Comparison of ENCODE assay signal across 18 cellular contexts in the genomic region with DNA sequence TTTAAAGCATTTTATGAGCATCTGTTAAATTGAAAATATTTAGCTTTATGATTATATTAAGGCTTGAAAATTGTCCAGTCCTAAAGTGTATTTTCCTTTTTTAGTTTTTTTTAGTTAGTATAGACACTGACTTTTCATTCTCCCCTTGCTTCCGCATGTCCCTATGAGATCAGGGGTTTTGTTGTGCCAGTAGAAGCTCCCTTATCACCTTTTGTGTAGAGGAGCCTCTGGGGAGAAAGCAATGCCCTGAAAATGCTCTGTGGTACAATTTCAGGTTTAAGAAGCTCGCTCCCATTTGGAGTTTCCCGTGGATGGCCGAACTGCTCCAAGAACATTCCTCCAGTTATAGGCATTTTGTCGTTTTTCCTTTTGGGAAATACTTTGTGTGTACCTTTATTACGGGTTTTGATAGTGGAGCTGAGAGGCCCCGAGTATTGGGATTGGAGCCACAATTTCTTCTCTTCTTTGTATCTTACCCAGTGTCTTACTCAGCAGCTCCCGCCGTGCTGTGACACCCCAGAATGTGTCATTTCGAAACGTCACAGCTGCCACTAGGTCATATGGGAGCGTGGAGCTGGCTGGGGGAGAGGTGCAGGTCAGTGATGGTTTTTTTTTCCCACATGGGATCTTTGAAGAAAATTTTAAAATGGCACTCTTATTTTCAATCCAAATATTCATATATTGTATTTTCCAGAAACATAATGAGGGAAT. TPM values are rescaled to one million over a fixed set of nuclear protein-coding genes. Genes with fewer than 3 reads are reported as not detected.
DNase-seq lines count a peak whose midpoint lies in the region; ATAC-seq, FAIRE-seq and TF ChIP-seq lines count a peak whose summit lies in the region.
"Had no signal": no experiment of that assay in that cellular context is flagged by ENCODE, and none has a peak within 500 bp of the region (broad histone marks: within the 10 kb centered on the region; RNA-seq: fewer than 3 reads in every experiment).

No MANE protein-coding gene starts in this region.

- H3K4me3 ChIP-seq in CD4-positive, CD25-positive, alpha-beta regulatory T cell (ENCODE audit: low read depth, low read length) = no peak overlapping the region
- no peak overlapping the region for H3K4me3 ChIP-seq in astrocyte (ENCODE audit: insufficient read depth, low read depth, low read length)
- no peak overlapping the region for H3K4me3 ChIP-seq in heart left ventricle
- H3K4me3 ChIP-seq in trophoblast cell (ENCODE audit: low read depth, low read length) = no peak overlapping the region
- H3K4me3 ChIP-seq: GM23248 had no signal

- peak overlapping the region; percentile 97 for H2BK5ac ChIP-seq in trophoblast cell (ENCODE audit: low read depth, low read length, poor library complexity)

- H4K20me1 ChIP-seq in astrocyte (ENCODE audit: insufficient read depth, low read length) = peaks cover 5% of the 10 kb centered on the region

- DNase-seq in CD4-positive, CD25-positive, alpha-beta regulatory T cell = no peak
- DNase-seq in astrocyte (ENCODE audit: low read depth) = no peak
- peak in 3 of 5 donors; percentile 33 to 62 (median 61) for DNase-seq in heart left ventricle
- DNase-seq in trophoblast cell = peak; percentile 13 to 40
- DNase-seq in islet precursor cell = no peak
- DNase-seq in stimulated activated CD4-positive, alpha-beta T cell treated with anti-CD3 and anti-CD28 coated beads, Interleukin-4, amount 100 ng/mL, for 1 hour = no peak
- no peak for DNase-seq in RKO (ENCODE audit: low spot score)
- DNase-seq: cortex of kidney; DMS 273 treated with DMSO at 0.1 percent for 48 hours; GM23248; NCI-H2029; NCI-H82; SHP77 treated with DMSO at 0.1 percent for 48 hours; stimulated activated CD4-positive, alpha-beta T cell treated with anti-CD3 and anti-CD28 coated beads, Interleukin-12 subunit alpha, Interleukin-12 subunit beta, amount 100 ng/mL, for 4 hours had no signal

- WGBS in heart left ventricle, 4 donors = 47 to 60% (median 53%) methylated on average over 12 of the region's 12 CpGs
- WGBS in trophoblast cell (ENCODE audit: extremely low coverage, insufficient coverage, insufficient read length) = no CpG with 5 or more reads among the region's 12 CpGs

- no peak for TF ChIP-seq POLR2A in heart left ventricle (IDR thresholded peaks at IDR 0.05)

- H3K27ac ChIP-seq in CD4-positive, CD25-positive, alpha-beta regulatory T cell (ENCODE audit: insufficient read depth, low read length, poor library complexity, severe bottlenecking) = no peak overlapping the region
- H3K27ac ChIP-seq in astrocyte (ENCODE audit: low read depth, low read length) = peak overlapping the region; percentile 66
- H3K27ac ChIP-seq in heart left ventricle = peak overlapping the region; percentile 65 to 88 (median 81)
- peak overlapping the region; percentile 91 for H3K27ac ChIP-seq in trophoblast cell (ENCODE audit: low read depth, low read length)
- H3K27ac ChIP-seq: GM23248 had no signal

- H3K36me3 Mint-ChIP-seq in CD4-positive, CD25-positive, alpha-beta regulatory T cell = peaks cover 53% of the 10 kb centered on the region
- peaks cover 55% of the 10 kb centered on the region for H3K36me3 Mint-ChIP-seq in astrocyte (ENCODE audit: low read depth, unreplicated experiment)

- H3K27me3 ChIP-seq in CD4-positive, CD25-positive, alpha-beta regulatory T cell (ENCODE audit: control insufficient read depth, insufficient read depth, low read length) = no peaks in the 10 kb centered on the region
- H3K27me3 ChIP-seq in astrocyte (ENCODE audit: insufficient read depth, low read length) = no peaks in the 10 kb centered on the region
- H3K27me3 ChIP-seq in heart left ventricle = no peaks in the 10 kb centered on the region
- no peaks in the 10 kb centered on the region for H3K27me3 ChIP-seq in trophoblast cell (ENCODE audit: insufficient read depth, low read length)

- peak overlapping the region; percentile 55 for H3K9ac ChIP-seq in astrocyte (ENCODE audit: low read length)
- H3K9ac ChIP-seq in trophoblast cell (ENCODE audit: low read length) = no peak overlapping the region
- H3K9ac ChIP-seq: GM23248 had no signal

- peak overlapping the region; percentile 96 for H3K14ac ChIP-seq in trophoblast cell (ENCODE audit: low read length)

- no peaks in the 10 kb centered on the region for H3K4me1 ChIP-seq in CD4-positive, CD25-positive, alpha-beta regulatory T cell (ENCODE audit: control insufficient read depth, insufficient read depth, low read length, poor library complexity, severe bottlenecking)
- H3K4me1 ChIP-seq in astrocyte (ENCODE audit: insufficient read depth, low read length) (peaks cover 20% of the 10 kb centered on the region), heart left ventricle (peaks cover 0 to 32% (median 24%) of the 10 kb centered on the region in 12 donors), trophoblast cell (ENCODE audit: control insufficient read depth in 1 of 2, insufficient read depth in 2 of 2, low read length in 2 of 2) (peaks cover 21% of the 10 kb centered on the region in 2 experiments)

- peak overlapping the region; percentile 70 for H4K8ac ChIP-seq in trophoblast cell (ENCODE audit: low read depth, low read length)

- peak overlapping the region; percentile 99 for H2AK5ac ChIP-seq in trophoblast cell (ENCODE audit: low read length)

- H2AFZ ChIP-seq in astrocyte (ENCODE audit: low read depth, low read length) (no peak overlapping the region), trophoblast cell (ENCODE audit: insufficient read depth, low read length, poor library complexity) (peak overlapping the region; percentile 45)
- H2AFZ ChIP-seq: GM23248 had no signal

- H3K79me1 ChIP-seq in trophoblast cell (ENCODE audit: low read length) = peaks cover 27% of the 10 kb centered on the region

- H3K27me3 Mint-ChIP-seq in CD4-positive, CD25-positive, alpha-beta regulatory T cell = no peaks in the 10 kb centered on the region
- no peaks in the 10 kb centered on the region for H3K27me3 Mint-ChIP-seq in astrocyte (ENCODE audit: low read depth, unreplicated experiment)
- H3K27me3 Mint-ChIP-seq: activated naive CD4-positive, alpha-beta T cell treated with anti-CD3 and anti-CD28 coated beads, Interleukin-2, amount 50 U/mL, for 24 hours had no signal

- H4K12ac ChIP-seq in trophoblast cell (ENCODE audit: low read depth, low read length) = peak overlapping the region; percentile 26

- H3K9me3 Mint-ChIP-seq in CD4-positive, CD25-positive, alpha-beta regulatory T cell = peaks cover 0 to 5% (median 0%) of the 10 kb centered on the region in 7 donors
- H3K9me3 Mint-ChIP-seq in astrocyte (ENCODE audit: unreplicated experiment) = peaks cover 12% of the 10 kb centered on the region
- H3K9me3 Mint-ChIP-seq: activated naive CD4-positive, alpha-beta T cell treated with anti-CD3 and anti-CD28 coated beads, Interleukin-2, amount 50 U/mL, for 24 hours had no signal

- H2BK12ac ChIP-seq in trophoblast cell (ENCODE audit: low read length) = peak overlapping the region; percentile 99

- peaks cover 22% of the 10 kb centered on the region for H3K79me2 ChIP-seq in astrocyte (ENCODE audit: insufficient read depth, low read length)
- peaks cover 13% of the 10 kb centered on the region for H3K79me2 ChIP-seq in trophoblast cell (ENCODE audit: control insufficient read depth, insufficient read depth, low read length, poor library complexity)

- H3K36me3 ChIP-seq in CD4-positive, CD25-positive, alpha-beta regulatory T cell (ENCODE audit: control insufficient read depth, insufficient read depth, low read length) = peaks cover 77% of the 10 kb centered on the region
- no peaks in the 10 kb centered on the region for H3K36me3 ChIP-seq in astrocyte (ENCODE audit: insufficient read depth, low read length)
- H3K36me3 ChIP-seq in heart left ventricle = peaks cover 0 to 80% (median 37%) of the 10 kb centered on the region in 9 donors
- H3K36me3 ChIP-seq in trophoblast cell (ENCODE audit: control insufficient read depth in 1 of 2, insufficient read depth in 2 of 2, low read length in 2 of 2) = peaks cover 11 to 12% of the 10 kb centered on the region in 2 experiments

- H3K4me2 ChIP-seq in astrocyte (ENCODE audit: low read length) (no peak overlapping the region), trophoblast cell (ENCODE audit: low read length) (no peak overlapping the region)

- FAIRE-seq in astrocyte (lab: Jason Lieb, UNC) = no peak
- FAIRE-seq: GM19239, TTC549 had no signal

- no peaks in the 10 kb centered on the region for H3K9me3 ChIP-seq in CD4-positive, CD25-positive, alpha-beta regulatory T cell (ENCODE audit: control insufficient read depth in 2 of 2, low read length in 2 of 2)
- no peaks in the 10 kb centered on the region for H3K9me3 ChIP-seq in astrocyte (ENCODE audit: insufficient read depth, low read depth, low read length)
- peaks cover 0 to 3% (median 0%) of the 10 kb centered on the region in 12 donors for H3K9me3 ChIP-seq in heart left ventricle
- H3K9me3 ChIP-seq in trophoblast cell (ENCODE audit: insufficient read depth, low read depth, low read length) = no peaks in the 10 kb centered on the region

- peak overlapping the region in 2 of 3 donors; percentile 62 to 66 for H3K27ac Mint-ChIP-seq in CD4-positive, CD25-positive, alpha-beta regulatory T cell
- peak overlapping the region; percentile 95 for H3K27ac Mint-ChIP-seq in astrocyte (ENCODE audit: unreplicated experiment)
- H3K27ac Mint-ChIP-seq: activated naive CD4-positive, alpha-beta T cell treated with anti-CD3 and anti-CD28 coated beads, Interleukin-2, amount 50 U/mL, for 24 hours had no signal

- peak overlapping the region; percentile 95 for H3K4ac ChIP-seq in trophoblast cell (ENCODE audit: low read depth, low read length)

- ATAC-seq in CD4-positive, CD25-positive, alpha-beta regulatory T cell (ENCODE audit: low read depth in 2 of 2) = no peak
- peak in 3 of 4 donors; percentile 51 to 76 (median 55) for ATAC-seq in heart left ventricle
- no peak for ATAC-seq in HG03520 (IDR thresholded peaks at IDR 0.05; ENCODE audit: unreplicated experiment)

- intact Hi-C loops in heart left ventricle (cut with DNase I) = no loop called here

- TF ChIP-seq CTCF in astrocyte (IDR thresholded peaks at IDR 0.05; ENCODE audit: insufficient read depth, low read depth, low read length) (no peak), heart left ventricle (IDR thresholded peaks at IDR 0.05) (no peak)

- H4K91ac ChIP-seq in trophoblast cell (ENCODE audit: low read depth, low read length) = peak overlapping the region; percentile 99

- H3K4me1 Mint-ChIP-seq in CD4-positive, CD25-positive, alpha-beta regulatory T cell = peaks cover 25 to 29% (median 28%) of the 10 kb centered on the region in 4 donors
- H3K4me1 Mint-ChIP-seq in astrocyte (ENCODE audit: low read depth, unreplicated experiment) = peaks cover 30% of the 10 kb centered on the region

- peak overlapping the region; percentile 98 for H2BK120ac ChIP-seq in trophoblast cell (ENCODE audit: insufficient read depth, low read length, poor library complexity)

- no peak overlapping the region for H3K4me3 Mint-ChIP-seq in CD4-positive, CD25-positive, alpha-beta regulatory T cell
- peak overlapping the region; percentile 3 for H3K4me3 Mint-ChIP-seq in astrocyte (ENCODE audit: unreplicated experiment)
- H3K4me3 Mint-ChIP-seq: activated naive CD4-positive, alpha-beta T cell treated with anti-CD3 and anti-CD28 coated beads, Interleukin-2, amount 50 U/mL, for 24 hours had no signal

- H3K18ac ChIP-seq in trophoblast cell (ENCODE audit: low read length) = peak overlapping the region; percentile 98

- H3K23ac ChIP-seq in trophoblast cell (ENCODE audit: low read length) = no peak overlapping the region

RNA-seq across cellular contexts. Expression of a gene that starts 49.9 kb away (rescaled TPM):
- 54.0 TPM for total RNA-seq in CD4-positive, CD25-positive, alpha-beta regulatory T cell
- polyA plus RNA-seq in CD4-positive, CD25-positive, alpha-beta regulatory T cell = 1 to 10 TPM; 3.8 to 6.2 (median 4.3) TPM
- total RNA-seq in astrocyte (20.7 and 21.6 TPM in 2 replicates), heart left ventricle (10 to 100 TPM; 32.5 to 60.2 (median 43.1) TPM)
- 10 to 100 TPM in 1 of 2 donors, 1 to 10 TPM in 1; 9.1 to 41.3 TPM for polyA plus RNA-seq in heart left ventricle
- polyA plus RNA-seq in trophoblast cell (2013) = 29.9 and 32.6 TPM in 2 replicates

RNA-seq across cellular contexts. Expression of a gene that starts 50.2 kb away (rescaled TPM):
- total RNA-seq in CD4-positive, CD25-positive, alpha-beta regulatory T cell = 21.2 TPM
- 10 to 100 TPM; 15.2 to 19.0 (median 15.9) TPM for polyA plus RNA-seq in CD4-positive, CD25-positive, alpha-beta regulatory T cell
- total RNA-seq in astrocyte = 13.4 and 16.9 TPM in 2 replicates
- 10 to 100 TPM in 8 of 9 donors, 1 to 10 TPM in 1; 9.7 to 13.3 (median 11.0) TPM for total RNA-seq in heart left ventricle
- polyA plus RNA-seq in heart left ventricle = 10 to 100 TPM in 1 of 2 donors, 1 to 10 TPM in 1; 7.3 to 10.9 TPM
- 14.6 and 14.7 TPM in 2 replicates for polyA plus RNA-seq in trophoblast cell (2013)

Comparison
In these comparisons a context has a peak if more than half of its experiments do, and no peak if none do; other contexts are left out.
1. ATAC-seq: peak in heart left ventricle (3 of 4); none in CD4-positive, CD25-positive, alpha-beta regulatory T cell (0 of 2) and HG03520 (single experiment).
2. DNase-seq: peak in heart left ventricle (3 of 5) and trophoblast cell (2 of 2); none in CD4-positive, CD25-positive, alpha-beta regulatory T cell (0 of 3), astrocyte (single experiment), islet precursor cell (single experiment), stimulated activated CD4-positive, alpha-beta T cell treated with anti-CD3 and anti-CD28 coated beads, Interleukin-4, amount 100 ng/mL, for 1 hour (single experiment) and RKO (single experiment).